Comparison of ENCODE assay signal across 6 cellular contexts in the genomic region with DNA sequence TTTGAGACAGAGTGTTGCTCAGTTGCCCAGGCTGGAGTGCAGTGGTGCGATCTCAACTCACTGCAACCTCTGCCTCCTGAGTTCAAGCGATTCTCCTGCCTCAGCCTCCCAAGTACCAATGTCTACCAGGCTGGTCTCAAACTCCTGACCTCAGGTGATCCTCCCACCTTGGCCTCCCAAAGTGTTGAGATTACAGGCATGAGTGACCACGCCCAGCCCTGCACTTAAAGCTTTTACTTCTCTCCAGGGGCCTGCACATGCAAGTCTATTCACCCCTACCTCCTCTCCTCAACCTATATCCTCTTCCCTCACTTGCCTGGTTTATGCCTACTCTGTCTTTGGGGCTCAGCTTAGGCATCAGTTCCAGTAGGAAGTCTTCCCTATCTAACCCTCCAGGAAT. TPM values are rescaled to one million over a fixed set of nuclear protein-coding genes. Genes with fewer than 3 reads are reported as not detected.
"Had no signal": no experiment of that assay in that cellular context is flagged by ENCODE, and none has a peak within 500 bp of the region (broad histone marks: within the 10 kb centered on the region; RNA-seq: fewer than 3 reads in every experiment).

No MANE protein-coding gene starts in this region.

RNA-seq across cellular contexts. Expression of a gene that starts 39.8 kb away (rescaled TPM):
- total RNA-seq: cardiac muscle cell, chondrocyte, kidney epithelial cell, osteocyte, progenitor cell of endocrine pancreas had no signal
- polyA plus RNA-seq: cardiac muscle cell, SK-N-SH had no signal
